35 cellular contexts compared by ENCODE assay signal in the genomic region with DNA sequence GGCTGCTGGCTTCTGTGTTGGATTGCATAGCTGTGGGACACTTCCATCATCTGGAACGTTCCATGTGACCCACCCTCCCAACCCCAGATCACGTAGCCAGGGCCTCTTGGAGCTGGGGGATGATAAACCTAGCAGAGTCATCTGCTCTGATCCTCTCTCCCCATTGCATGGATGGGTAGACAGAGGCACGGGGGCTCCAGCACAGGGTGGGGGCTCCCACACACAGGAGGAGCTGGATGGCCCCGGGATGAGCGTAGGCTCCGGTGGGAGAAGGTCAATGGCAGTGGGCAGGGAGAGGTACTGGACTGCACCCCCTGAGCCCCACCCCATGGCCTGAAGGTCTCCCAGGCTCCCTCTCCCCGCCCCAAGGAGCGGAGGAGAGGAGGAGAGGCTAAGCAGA. TPM values are rescaled to one million over a fixed set of nuclear protein-coding genes. Genes with fewer than 3 reads are reported as not detected.
"Had no signal": no experiment of that assay in that cellular context is flagged by ENCODE, and none has a peak within 500 bp of the region (broad histone marks: within the 10 kb centered on the region; RNA-seq: fewer than 3 reads in every experiment).

No MANE protein-coding gene starts in this region.

- H3K27me3 ChIP-seq: MG63 had no signal

- H3K36me3 ChIP-seq: MG63 had no signal

- H3K9me3 ChIP-seq: MG63 had no signal

- DNase-seq: Karpas-422, Kasumi-1, MG63, MM.1S, MV-4-11, NCI-H1048, NCI-H1092, NCI-H1092 treated with DMSO at 0.1 percent for 48 hours, NCI-H1105, NCI-H1105 treated with DMSO at 0.1 percent for 48 hours, NCI-H1417, NCI-H1417 treated with DMSO at 0.1 percent for 48 hours, NCI-H1436, NCI-H1436 treated with DMSO at 0.1 percent for 48 hours, NCI-H146, NCI-H1694, NCI-H1694 treated with DMSO at 0.1 percent for 48 hours, NCI-H187, NCI-H187 treated with DMSO at 0.1 percent for 48 hours, NCI-H1930, NCI-H2029, NCI-H2029 treated with DMSO at 0.1 percent for 48 hours, NCI-H2081, NCI-H2081 treated with DMSO at 0.1 percent for 48 hours, NCI-H2107, NCI-H2171, NCI-H2171 treated with DMSO at 0.1 percent for 48 hours, NCI-H2227 treated with DMSO at 0.1 percent for 48 hours, NCI-H345, NCI-H446, NCI-H446 treated with DMSO at 0.1 percent for 48 hours, NCI-H510A, NCI-H510A treated with DMSO at 0.1 percent for 48 hours had no signal

- H3K4me3 ChIP-seq: MG63 had no signal

RNA-seq across cellular contexts. Expression of gene ONECUT3, which starts 33.4 kb away (rescaled TPM):
- total RNA-seq: M059J, NCI-H460 had no signal
